ENCODE assay signal across 7 cellular contexts in the genomic region with DNA sequence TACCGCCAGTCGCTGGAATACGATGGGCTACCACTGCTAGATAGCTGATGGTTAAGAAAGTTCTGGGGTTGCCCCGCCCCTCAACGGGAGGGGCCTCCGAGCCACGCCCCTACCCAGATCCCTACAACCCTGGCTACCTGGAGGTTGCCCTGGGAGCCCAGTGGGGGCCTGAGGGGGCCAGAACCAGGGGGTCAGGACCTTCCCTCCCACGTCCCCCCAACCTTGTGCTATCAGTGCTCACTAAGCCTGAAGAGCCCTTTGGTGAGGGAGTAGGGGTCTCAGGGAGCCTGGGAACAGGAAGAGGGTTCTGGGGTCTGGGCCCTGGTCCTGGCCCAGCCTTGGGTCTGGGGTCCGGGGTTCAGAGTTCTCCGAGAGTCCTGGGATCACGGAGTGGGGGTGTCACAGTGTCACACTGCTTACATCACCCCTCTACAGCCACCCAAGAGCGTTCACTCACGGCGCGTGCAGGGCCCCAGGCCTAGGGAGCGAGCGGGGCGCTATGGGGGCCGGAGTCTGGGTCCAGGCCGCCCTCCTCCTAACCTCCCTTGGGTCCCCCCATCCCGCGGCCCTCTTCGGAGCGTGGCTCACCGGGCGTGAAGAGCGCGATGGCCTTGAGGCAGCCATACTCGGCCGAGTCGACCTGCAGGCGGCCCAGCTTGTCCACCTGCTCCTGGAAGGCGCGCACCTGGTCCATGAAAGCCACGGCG. TPM values are rescaled to one million over a fixed set of nuclear protein-coding genes. Genes with fewer than 3 reads are reported as not detected.
DNase-seq lines count a peak whose midpoint lies in the region; ATAC-seq and TF ChIP-seq lines count a peak whose summit lies in the region.

No MANE protein-coding gene starts in this region.

- peaks cover 30% of the 10 kb centered on the region for H3K36me3 Mint-ChIP-seq in activated T-helper 17 cell treated with anti-CD3 and anti-CD28 coated beads, Interleukin-2, amount 50 U/mL, for 72 hours (ENCODE audit: low read depth)

- WGBS in trophoblast cell (ENCODE audit: extremely low coverage, insufficient coverage, insufficient read length) = no CpG with 5 or more reads among the region's 36 CpGs

- H2BK120ac ChIP-seq in trophoblast cell (ENCODE audit: insufficient read depth, low read length, poor library complexity) = no peak overlapping the region

- H3K27me3 ChIP-seq in foreskin keratinocyte (no peaks in the 10 kb centered on the region), trophoblast cell (ENCODE audit: insufficient read depth, low read length) (no peaks in the 10 kb centered on the region)

- H3K27ac ChIP-seq in OCI-LY7 (ENCODE audit: low read depth, low read length, poor library complexity, severe bottlenecking) (peak overlapping the region; percentile 58), foreskin keratinocyte (no peak overlapping the region), trophoblast cell (ENCODE audit: low read depth, low read length) (peak overlapping the region; percentile 30)

- no peak for TF ChIP-seq CTCF in OCI-LY7 (conservative IDR thresholded peaks at IDR 0.05; ENCODE audit: low read length)
- no peak for TF ChIP-seq CTCF in foreskin keratinocyte (conservative IDR thresholded peaks at IDR 0.05)

- peak overlapping the region; percentile 73 for H3K14ac ChIP-seq in trophoblast cell (ENCODE audit: low read length)

- no peak overlapping the region for H3K9ac ChIP-seq in trophoblast cell (ENCODE audit: low read length)

- H2AK5ac ChIP-seq in trophoblast cell (ENCODE audit: low read length) = peak overlapping the region; percentile 16

- peak; percentile 73 for DNase-seq in OCI-LY7 (ENCODE audit: low spot score)
- DNase-seq in foreskin keratinocyte = no peak
- DNase-seq in trophoblast cell = peak in 1 of 2 donors; percentile 64
- no peak for DNase-seq in pons (ENCODE audit: low spot score)

- H3K4me3 ChIP-seq in OCI-LY7 (ENCODE audit: low read depth, low read length, poor library complexity, severe bottlenecking) (peak overlapping the region; percentile 69), trophoblast cell (ENCODE audit: low read depth, low read length) (peak overlapping the region; percentile 45)

- no peak overlapping the region for H3K23ac ChIP-seq in trophoblast cell (ENCODE audit: low read length)

- intact Hi-C loops in OCI-LY7 (cut with micrococcal nuclease; ENCODE audit: unreplicated experiment) = no loop called here

- H3K4me1 ChIP-seq in OCI-LY7 (ENCODE audit: insufficient read depth, low read length, poor library complexity, severe bottlenecking) = peaks cover 25% of the 10 kb centered on the region
- H3K4me1 ChIP-seq in foreskin keratinocyte = no peaks in the 10 kb centered on the region
- peaks cover 16 to 17% of the 10 kb centered on the region in 2 experiments for H3K4me1 ChIP-seq in trophoblast cell (ENCODE audit: control insufficient read depth in 1 of 2, insufficient read depth in 2 of 2, low read length in 2 of 2)

- no peaks in the 10 kb centered on the region for H3K9me2 ChIP-seq in OCI-LY7 (ENCODE audit: insufficient read depth, low read length)

- no peaks in the 10 kb centered on the region for H3K9me3 Mint-ChIP-seq in activated T-helper 17 cell treated with anti-CD3 and anti-CD28 coated beads, Interleukin-2, amount 50 U/mL, for 72 hours

- no peaks in the 10 kb centered on the region for H3K4me1 Mint-ChIP-seq in activated T-helper 17 cell treated with anti-CD3 and anti-CD28 coated beads, Interleukin-2, amount 50 U/mL, for 72 hours

- H3K79me2 ChIP-seq in OCI-LY7 (ENCODE audit: insufficient read depth, low read depth, low read length) = peaks cover 12% of the 10 kb centered on the region; the same call in 1 of the 2 replicates
- peaks cover 7% of the 10 kb centered on the region for H3K79me2 ChIP-seq in trophoblast cell (ENCODE audit: control insufficient read depth, insufficient read depth, low read length, poor library complexity)

- no peaks in the 10 kb centered on the region for H3K27me3 Mint-ChIP-seq in activated T-helper 17 cell treated with anti-CD3 and anti-CD28 coated beads, Interleukin-2, amount 50 U/mL, for 72 hours

- H3K36me3 ChIP-seq in OCI-LY7 (ENCODE audit: insufficient read depth, low read length) (peaks cover 44% of the 10 kb centered on the region; the same call in 1 of the 2 replicates), trophoblast cell (ENCODE audit: control insufficient read depth in 1 of 2, insufficient read depth in 2 of 2, low read length in 2 of 2) (peaks cover 68 to 70% of the 10 kb centered on the region in 2 experiments)

- H3K27ac Mint-ChIP-seq in activated T-helper 17 cell treated with anti-CD3 and anti-CD28 coated beads, Interleukin-2, amount 50 U/mL, for 72 hours = peak overlapping the region; percentile 50

- H3K4me3 Mint-ChIP-seq in activated T-helper 17 cell treated with anti-CD3 and anti-CD28 coated beads, Interleukin-2, amount 50 U/mL, for 72 hours = peak overlapping the region; percentile 77

- H2BK12ac ChIP-seq in trophoblast cell (ENCODE audit: low read length) = no peak overlapping the region

- H2BK5ac ChIP-seq in trophoblast cell (ENCODE audit: low read depth, low read length, poor library complexity) = no peak overlapping the region

- peaks cover 6% of the 10 kb centered on the region for H3K79me1 ChIP-seq in trophoblast cell (ENCODE audit: low read length)

- H3K4me2 ChIP-seq in OCI-LY7 (ENCODE audit: low read length) (peak overlapping the region; percentile 87), trophoblast cell (ENCODE audit: low read length) (peak overlapping the region; percentile 70)

- peak overlapping the region; percentile 18; the same call in 1 of the 2 replicates for H2AFZ ChIP-seq in OCI-LY7 (ENCODE audit: low read length)
- H2AFZ ChIP-seq in trophoblast cell (ENCODE audit: insufficient read depth, low read length, poor library complexity) = no peak overlapping the region

- CTCF ChIA-PET in OCI-LY7 (lab: Charles Lee; ENCODE audit: unreplicated experiment) = interaction anchor here (0.6 kb wide), 1 partner anchor 9 kb away, joined by 10 read pairs; the partner anchor contains the start of gene OCEL1

- no peaks in the 10 kb centered on the region for H3K9me3 ChIP-seq in OCI-LY7 (ENCODE audit: low read length)
- peaks cover 1% of the 10 kb centered on the region for H3K9me3 ChIP-seq in trophoblast cell (ENCODE audit: insufficient read depth, low read depth, low read length)

- H4K8ac ChIP-seq in trophoblast cell (ENCODE audit: low read depth, low read length) = peak overlapping the region; percentile 64

- BruUV-seq in OCI-LY7 (replicated peaks; lab: Mats Ljungman, UMichigan) = no TSS peak

- ATAC-seq in GM18502 (IDR thresholded peaks at IDR 0.05; ENCODE audit: poor library complexity, unreplicated experiment) (peak; percentile 34), HG03095 (IDR thresholded peaks at IDR 0.05; ENCODE audit: unreplicated experiment) (peak; percentile 55), foreskin keratinocyte (peak; percentile 65)
- ATAC-seq in activated T-helper 17 cell treated with anti-CD3 and anti-CD28 coated beads, Interleukin-2, amount 50 U/mL, for 72 hours (replicated peaks) = peak; percentile 83

- H3K4ac ChIP-seq in trophoblast cell (ENCODE audit: low read depth, low read length) = peak overlapping the region; percentile 38

- no peaks in the 10 kb centered on the region for H4K20me1 ChIP-seq in OCI-LY7 (ENCODE audit: insufficient read depth, low read length)

- H3K18ac ChIP-seq in trophoblast cell (ENCODE audit: low read length) = peak overlapping the region; percentile 81

- POLR2A ChIA-PET in OCI-LY7 (lab: Charles Lee) = interaction anchor here (0.5 to 1.5 kb wide), 4 partner anchors 32 to 753 kb away, joined by 3 to 5 read pairs (median 4); partner anchors contain the start of gene BABAM1

- H4K91ac ChIP-seq in trophoblast cell (ENCODE audit: low read depth, low read length) = peak overlapping the region; percentile 63

- H4K12ac ChIP-seq in trophoblast cell (ENCODE audit: low read depth, low read length) = peak overlapping the region; percentile 31

RNA-seq across cellular contexts. Expression of gene OCEL1, which starts 9.0 kb away (rescaled TPM):
- 5.9 and 10.2 TPM in 2 replicates for total RNA-seq in OCI-LY7 (2014; rRNA removed; shearing (Covaris generic))
- total RNA-seq in OCI-LY7 (2022) = 29.5 and 38.8 TPM in 2 replicates
- 10 to 100 TPM; 14.1 to 17.6 TPM for total RNA-seq in activated T-helper 17 cell treated with anti-CD3 and anti-CD28 coated beads, Interleukin-2, amount 50 U/mL, for 72 hours
- 12.3 and 14.4 TPM in 2 replicates for total RNA-seq in foreskin keratinocyte
- 16.7 and 21.7 TPM in 2 replicates for polyA plus RNA-seq in foreskin keratinocyte
- polyA plus RNA-seq in trophoblast cell (2013) = 41.5 and 44.6 TPM in 2 replicates

RNA-seq across cellular contexts. Expression of gene NR2F6, which starts 10.7 kb away (rescaled TPM):
- total RNA-seq in OCI-LY7 (2014; rRNA removed; shearing (Covaris generic)) = 31.0 and 39.2 TPM in 2 replicates
- total RNA-seq in OCI-LY7 (2022) (30.0 and 33.1 TPM in 2 replicates), foreskin keratinocyte (30.2 and 35.3 TPM in 2 replicates)
- 1 to 10 TPM; 6.8 to 9.2 TPM for total RNA-seq in activated T-helper 17 cell treated with anti-CD3 and anti-CD28 coated beads, Interleukin-2, amount 50 U/mL, for 72 hours
- 37.9 and 41.6 TPM in 2 replicates for polyA plus RNA-seq in foreskin keratinocyte
- 205 and 221 TPM in 2 replicates for polyA plus RNA-seq in trophoblast cell (2013)

RNA-seq across cellular contexts. Expression of gene USE1, which starts 19.9 kb away (rescaled TPM):
- 31.2 TPM in 2 replicates for total RNA-seq in OCI-LY7 (2014; rRNA removed; shearing (Covaris generic))
- total RNA-seq in OCI-LY7 (2022) (25.4 and 28.6 TPM in 2 replicates), foreskin keratinocyte (20.7 and 21.5 TPM in 2 replicates)
- total RNA-seq in activated T-helper 17 cell treated with anti-CD3 and anti-CD28 coated beads, Interleukin-2, amount 50 U/mL, for 72 hours = 10 to 100 TPM; 27.8 to 30.6 TPM
- polyA plus RNA-seq in foreskin keratinocyte = 33.1 and 36.8 TPM in 2 replicates
- 10.3 and 10.4 TPM in 2 replicates for polyA plus RNA-seq in trophoblast cell (2013)

RNA-seq across cellular contexts. Expression of gene USHBP1, which starts 29.5 kb away (rescaled TPM):
- total RNA-seq in OCI-LY7 (2014; rRNA removed; shearing (Covaris generic)) = 2.4 and 3.1 TPM in 2 replicates
- total RNA-seq in OCI-LY7 (2022) (6.5 and 7.6 TPM in 2 replicates), foreskin keratinocyte (not detected in 2 replicates)
- under 1 TPM; 0.26 to 0.48 TPM for total RNA-seq in activated T-helper 17 cell treated with anti-CD3 and anti-CD28 coated beads, Interleukin-2, amount 50 U/mL, for 72 hours
- 0.04 TPM in 1 of 2 replicates, not detected in the other for polyA plus RNA-seq in foreskin keratinocyte
- 1.4 and 2.2 TPM in 2 replicates for polyA plus RNA-seq in trophoblast cell (2013)

RNA-seq across cellular contexts. Expression of gene BABAM1, which starts 32.2 kb away (rescaled TPM):
- total RNA-seq in OCI-LY7 (2014; rRNA removed; shearing (Covaris generic)) = 79.0 and 79.7 TPM in 2 replicates
- total RNA-seq in OCI-LY7 (2022) = 107 and 118 TPM in 2 replicates
- 100 to 1,000 TPM in 1 of 2 donors, 10 to 100 TPM in 1; 73.4 to 115 TPM for total RNA-seq in activated T-helper 17 cell treated with anti-CD3 and anti-CD28 coated beads, Interleukin-2, amount 50 U/mL, for 72 hours
- total RNA-seq in foreskin keratinocyte = 95.7 and 95.9 TPM in 2 replicates
- 119 and 122 TPM in 2 replicates for polyA plus RNA-seq in foreskin keratinocyte
- polyA plus RNA-seq in trophoblast cell (2013) = 139 and 141 TPM in 2 replicates
